10 cellular contexts compared by ENCODE assay signal in the genomic region with DNA sequence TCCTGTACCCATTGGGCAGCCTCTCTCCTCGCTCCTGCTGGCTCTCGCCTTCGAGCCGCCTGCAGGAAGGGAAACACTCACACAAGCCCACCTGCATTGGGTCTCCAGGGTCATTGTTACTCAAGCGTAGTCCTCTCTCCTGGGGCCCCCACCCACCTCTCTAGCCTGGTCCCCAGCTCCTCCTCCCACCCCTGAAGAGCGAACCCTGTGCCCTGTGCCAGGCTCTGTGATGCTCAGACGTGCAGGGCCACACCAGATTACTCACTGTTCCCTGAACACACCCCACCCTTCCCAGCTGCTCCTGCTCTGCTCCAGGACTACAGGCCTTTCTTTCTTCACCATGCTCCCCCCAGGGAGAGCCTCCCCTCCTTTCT.
DNase-seq lines count a peak whose midpoint lies in the region; ATAC-seq, FAIRE-seq and TF ChIP-seq lines count a peak whose summit lies in the region.
"Had no signal": no experiment of that assay in that cellular context is flagged by ENCODE, and none has a peak within 500 bp of the region (broad histone marks: within the 10 kb centered on the region; RNA-seq: fewer than 3 reads in every experiment).

No MANE protein-coding gene starts in this region.

- H3K36me3 ChIP-seq in KOPT-K1 (ENCODE audit: insufficient read depth, low read length) (no peaks in the 10 kb centered on the region), WERI-Rb-1 (no peaks in the 10 kb centered on the region)
- no peaks in the 10 kb centered on the region for H3K36me3 ChIP-seq in CD4-positive, alpha-beta memory T cell (ENCODE audit: insufficient read depth, low read length)

- WGBS in right cardiac atrium = 90% methylated on average over 7 of the region's 7 CpGs

- no peaks in the 10 kb centered on the region for H3K36me3 Mint-ChIP-seq in activated naive CD8-positive, alpha-beta T cell treated with anti-CD3 and anti-CD28 coated beads, Interleukin-2, amount 50 U/mL, for 24 hours (ENCODE audit: low read depth)
- H3K36me3 Mint-ChIP-seq in CD4-positive, alpha-beta memory T cell = no peaks in the 10 kb centered on the region

- no peak for ATAC-seq in activated naive CD8-positive, alpha-beta T cell treated with anti-CD3 and anti-CD28 coated beads, Interleukin-2, amount 50 U/mL, for 24 hours
- ATAC-seq in right cardiac atrium = peak; percentile 4 to 47
- peak; percentile 20 for ATAC-seq in stimulated activated naive CD8-positive, alpha-beta T cell treated with anti-CD3 and anti-CD28 coated beads, Interleukin-15, Interleukin-2, amounts not matched to agents 100 U/mL and 50 U/mL, for 24 hours

- POLR2A ChIA-PET in CD4-positive, alpha-beta memory T cell (lab: Charles Lee; ENCODE audit: partially characterized antibody) = interaction anchor here (1.1 to 3.3 kb wide), 8 partner anchors 65 to 374 kb away, joined by 3 to 49 read pairs (median 10); partner anchors contain the start of genes NINJ2, RAD52 and WNK1

- H3K27ac ChIP-seq in KOPT-K1 (ENCODE audit: low read depth, low read length, poor library complexity, severe bottlenecking) = peak overlapping the region; percentile 75
- peak overlapping the region; percentile 75 for H3K27ac ChIP-seq in right cardiac atrium (ENCODE audit: low read length)
- no peak overlapping the region for H3K27ac ChIP-seq in CD4-positive, alpha-beta memory T cell (ENCODE audit: low read depth, low read length)
- H3K27ac ChIP-seq in WERI-Rb-1 = no peak overlapping the region

- H3K9me3 ChIP-seq in KOPT-K1 (ENCODE audit: insufficient read depth, low read length, poor library complexity, severe bottlenecking) = no peaks in the 10 kb centered on the region
- H3K9me3 ChIP-seq in right cardiac atrium (ENCODE audit: control insufficient read depth, low read length) = no peaks in the 10 kb centered on the region
- no peaks in the 10 kb centered on the region for H3K9me3 ChIP-seq in CD4-positive, alpha-beta memory T cell (ENCODE audit: control insufficient read depth in 1 of 2, low read length in 2 of 2)
- H3K9me3 ChIP-seq in WERI-Rb-1 (ENCODE audit: severe bottlenecking) = no peaks in the 10 kb centered on the region

- no peaks in the 10 kb centered on the region for H3K27me3 ChIP-seq in right cardiac atrium (ENCODE audit: control insufficient read depth, insufficient read depth)
- no peaks in the 10 kb centered on the region for H3K27me3 ChIP-seq in CD4-positive, alpha-beta memory T cell (ENCODE audit: insufficient read depth, low read length)
- no peaks in the 10 kb centered on the region for H3K27me3 ChIP-seq in WERI-Rb-1 (ENCODE audit: insufficient read depth, low read depth, severe bottlenecking)

- no peak overlapping the region for H3K4me3 Mint-ChIP-seq in activated naive CD8-positive, alpha-beta T cell treated with anti-CD3 and anti-CD28 coated beads, Interleukin-2, amount 50 U/mL, for 24 hours
- H3K4me3 Mint-ChIP-seq in CD4-positive, alpha-beta memory T cell = no peak overlapping the region

- peaks cover 43% of the 10 kb centered on the region for H3K4me1 Mint-ChIP-seq in activated naive CD8-positive, alpha-beta T cell treated with anti-CD3 and anti-CD28 coated beads, Interleukin-2, amount 50 U/mL, for 24 hours
- peaks cover 6 to 23% (median 12%) of the 10 kb centered on the region in 4 donors for H3K4me1 Mint-ChIP-seq in CD4-positive, alpha-beta memory T cell

- H3K27me3 Mint-ChIP-seq in activated naive CD8-positive, alpha-beta T cell treated with anti-CD3 and anti-CD28 coated beads, Interleukin-2, amount 50 U/mL, for 24 hours = no peaks in the 10 kb centered on the region
- no peaks in the 10 kb centered on the region for H3K27me3 Mint-ChIP-seq in CD4-positive, alpha-beta memory T cell

- TF ChIP-seq CTCF in WERI-Rb-1 (IDR thresholded peaks at IDR 0.05; ENCODE audit: low read depth, low read length) = no peak

- H3K9me3 Mint-ChIP-seq in activated naive CD8-positive, alpha-beta T cell treated with anti-CD3 and anti-CD28 coated beads, Interleukin-2, amount 50 U/mL, for 24 hours = no peaks in the 10 kb centered on the region
- peaks cover 0 to 2% (median 0%) of the 10 kb centered on the region in 8 donors for H3K9me3 Mint-ChIP-seq in CD4-positive, alpha-beta memory T cell

- FAIRE-seq in urothelium cell line (lab: Jason Lieb, UNC) = no peak
- FAIRE-seq: kidney had no signal

- H3K4me3 ChIP-seq in right cardiac atrium (ENCODE audit: low read length) = no peak overlapping the region
- no peak overlapping the region for H3K4me3 ChIP-seq in CD4-positive, alpha-beta memory T cell (ENCODE audit: low read length in 2 of 2)
- H3K4me3 ChIP-seq in WERI-Rb-1 (ENCODE audit: low read depth, low read length) = no peak overlapping the region

- DNase-seq in activated naive CD8-positive, alpha-beta T cell treated with anti-CD3 and anti-CD28 coated beads, Interleukin-2, amount 50 U/mL, for 24 hours = no peak
- DNase-seq in right cardiac atrium (peak in 2 of 3 donors; percentile 81 to 82), DMS79 treated with DMSO at 0.1 percent for 48 hours (lab: John Stamatoyannopoulos, UW) (no peak), urothelium cell line (ENCODE audit: low spot score) (no peak), WERI-Rb-1 (no peak)
- DNase-seq in stimulated activated naive CD8-positive, alpha-beta T cell treated with anti-CD3 and anti-CD28 coated beads, Interleukin-15, Interleukin-2, amounts not matched to agents 100 U/mL and 50 U/mL, for 24 hours = no peak
- no peak for DNase-seq in CD4-positive, alpha-beta memory T cell
- DNase-seq: kidney, NCI-H82 had no signal

- intact Hi-C loops in right cardiac atrium (cut with DNase I) = loop anchor here in 2 of 4 donors (5.0 to 10.0 kb wide), 4 partner anchors 70 to 370 kb away; partner anchors contain the start of genes RAD52 (in 1 of the 2) and WNK1 (in 1 of the 2)
- intact Hi-C loops in CD4-positive, alpha-beta memory T cell (cut with micrococcal nuclease) = no loop called here

- CTCF ChIA-PET in CD4-positive, alpha-beta memory T cell (lab: Charles Lee; ENCODE audit: partially characterized antibody) = interaction anchor here (0.8 to 12.7 kb wide), 32 partner anchors 9 to 518 kb away, joined by 3 to 219 read pairs (median 5); partner anchors contain the start of genes ERC1, RAD52 and WNK1

- peak overlapping the region; percentile 73 for H3K27ac Mint-ChIP-seq in activated naive CD8-positive, alpha-beta T cell treated with anti-CD3 and anti-CD28 coated beads, Interleukin-2, amount 50 U/mL, for 24 hours
- peak overlapping the region in 3 of 7 donors; percentile 2 to 70 (median 11) for H3K27ac Mint-ChIP-seq in CD4-positive, alpha-beta memory T cell

- H3K4me1 ChIP-seq in right cardiac atrium (ENCODE audit: control insufficient read depth, insufficient read depth, low read length) = peaks cover 12% of the 10 kb centered on the region
- H3K4me1 ChIP-seq in CD4-positive, alpha-beta memory T cell (ENCODE audit: insufficient read depth, low read length) = peaks cover 18% of the 10 kb centered on the region

Comparison
In these comparisons a context has a peak if more than half of its experiments do, and no peak if none do; other contexts are left out.
1. H3K27ac ChIP-seq: peak in KOPT-K1 (single experiment) and right cardiac atrium (single experiment); none in CD4-positive, alpha-beta memory T cell (single experiment) and WERI-Rb-1 (single experiment).
2. DNase-seq: peak in right cardiac atrium (2 of 3); none in activated naive CD8-positive, alpha-beta T cell treated with anti-CD3 and anti-CD28 coated beads, Interleukin-2, amount 50 U/mL, for 24 hours (single experiment), stimulated activated naive CD8-positive, alpha-beta T cell treated with anti-CD3 and anti-CD28 coated beads, Interleukin-15, Interleukin-2, amounts not matched to agents 100 U/mL and 50 U/mL, for 24 hours (single experiment), CD4-positive, alpha-beta memory T cell (0 of 5), DMS79 treated with DMSO at 0.1 percent for 48 hours (single experiment), urothelium cell line (single experiment) and WERI-Rb-1 (single experiment).